In the genomic region with DNA sequence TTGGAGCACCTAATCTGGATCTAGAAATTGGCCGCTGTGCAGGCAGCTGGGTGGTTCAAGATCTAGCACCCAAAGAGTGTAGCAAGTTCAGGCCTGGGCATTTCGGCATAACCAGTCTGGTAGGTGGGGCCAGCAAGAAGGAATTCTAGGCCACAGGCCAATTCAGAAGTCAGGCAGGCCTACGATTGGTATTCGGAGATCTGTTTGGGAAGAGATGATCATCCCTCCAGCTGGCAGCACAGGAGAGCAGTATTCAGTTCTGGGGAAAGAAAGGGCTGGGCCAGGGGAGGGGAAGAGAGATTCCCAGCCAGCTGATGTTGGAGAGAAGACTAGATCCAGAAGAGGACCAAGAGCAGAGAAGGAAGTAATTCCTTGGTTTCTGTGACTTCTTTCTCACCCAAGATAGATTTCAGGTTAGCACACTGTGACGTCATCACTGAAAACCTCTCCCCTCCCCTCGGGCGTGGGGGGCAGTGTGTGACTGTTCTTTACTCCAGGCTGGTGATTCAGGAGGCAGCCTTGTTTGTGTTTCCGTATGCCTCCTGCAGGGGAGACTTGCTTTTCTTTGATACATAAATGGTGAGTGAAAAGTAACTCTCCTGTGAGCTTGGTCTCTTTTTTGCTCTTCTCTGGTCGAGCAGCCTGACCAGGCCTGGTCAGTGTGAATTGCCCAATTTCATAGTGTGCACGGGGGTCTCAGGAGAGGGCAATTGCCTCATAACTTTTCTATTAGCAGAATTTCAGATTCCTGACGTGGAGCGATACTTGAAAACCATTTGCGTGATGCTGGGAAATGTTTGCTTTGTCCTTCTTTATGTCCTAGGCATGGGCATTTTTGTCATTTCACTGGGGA, we compare ENCODE assay signal across 1 cellular context.
TF ChIP-seq lines count a peak whose summit lies in the region.

No MANE protein-coding gene starts in this region.

TF ChIP-seq in H1, 55 proteins besides CTCF, POLR2A, EP300 and RAD21:
- no peak for TF ChIP-seq BACH1 (IDR thresholded peaks at IDR 0.05; ENCODE audit: low read length)
- peak; percentile 29; the same call in 1 of the 2 replicates for TF ChIP-seq CREB1 (IDR thresholded peaks at IDR 0.05)
